27 cellular contexts compared by ENCODE assay signal in the genomic region with DNA sequence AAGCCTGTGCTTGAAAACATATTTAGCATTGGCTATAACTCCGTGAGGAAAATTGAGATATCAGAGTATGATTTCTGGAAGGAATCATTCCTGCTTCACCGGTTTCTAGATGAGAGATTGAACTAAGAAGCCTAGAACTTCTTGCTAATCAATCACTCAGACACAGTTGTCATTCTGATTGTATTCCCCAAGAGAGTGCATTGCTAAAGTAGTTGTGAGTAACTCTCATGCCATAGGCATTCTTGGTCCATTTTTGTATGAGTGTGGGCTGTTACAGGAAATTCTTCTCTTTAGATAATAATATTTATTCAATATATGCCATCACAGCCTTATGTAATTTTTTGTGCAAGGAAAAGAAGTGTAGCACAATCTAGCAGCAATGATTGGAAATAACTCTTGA.
"Had no signal": no experiment of that assay in that cellular context is flagged by ENCODE, and none has a peak within 500 bp of the region (broad histone marks: within the 10 kb centered on the region; RNA-seq: fewer than 3 reads in every experiment).

No MANE protein-coding gene starts in this region.

- H3K4me1 Mint-ChIP-seq: activated naive CD4-positive, alpha-beta T cell treated with anti-CD3 and anti-CD28 coated beads, Interleukin-2, amount 10 ng/mL, durations not matched to agents 7 days and 5 days; activated naive CD8-positive, alpha-beta T cell treated with anti-CD3 and anti-CD28 coated beads, Interleukin-2, amount 50 U/mL, for 24 hours; naive B cell; stimulated activated effector memory CD8-positive, alpha-beta T cell treated with anti-CD3 and anti-CD28 coated beads, Interleukin-12 subunit alpha, Interleukin-12 subunit beta, amount 100 ng/mL, for 72 hours had no signal

- H3K27me3 Mint-ChIP-seq: activated naive CD4-positive, alpha-beta T cell treated with anti-CD3 and anti-CD28 coated beads, Interleukin-2, amount 10 ng/mL, durations not matched to agents 7 days and 5 days; activated naive CD8-positive, alpha-beta T cell treated with anti-CD3 and anti-CD28 coated beads, Interleukin-2, amount 50 U/mL, for 24 hours; dendritic cell treated with granulocyte-macrophage colony-stimulating factor and Interleukin-4, amounts not matched to agents 40 ng/mL and 50 ng/mL, for 4 days; naive B cell had no signal

- H3K27ac Mint-ChIP-seq: activated naive CD4-positive, alpha-beta T cell treated with anti-CD3 and anti-CD28 coated beads, Interleukin-2, amount 10 ng/mL, durations not matched to agents 7 days and 5 days; activated naive CD8-positive, alpha-beta T cell treated with anti-CD3 and anti-CD28 coated beads, Interleukin-2, amount 50 U/mL, for 24 hours; dendritic cell treated with granulocyte-macrophage colony-stimulating factor and Interleukin-4, amounts not matched to agents 40 ng/mL and 50 ng/mL, for 4 days; naive B cell; neural progenitor cell; stimulated activated effector memory CD8-positive, alpha-beta T cell treated with anti-CD3 and anti-CD28 coated beads, Interleukin-12 subunit alpha, Interleukin-12 subunit beta, amount 100 ng/mL, for 72 hours had no signal

- DNase-seq: activated CD4-positive, alpha-beta T cell treated with anti-CD3 and anti-CD28 coated beads, Interleukin-2, amount 50 U/mL, for 1 hour; activated CD4-positive, CD25-positive, alpha-beta regulatory T cell treated with anti-CD3 and anti-CD28 coated beads, Interleukin-2, amount 50 U/mL, for 72 hours; activated CD8-positive, alpha-beta memory T cell treated with anti-CD3 and anti-CD28 coated beads, Interleukin-2, amount 50 U/mL, for 48 hours; activated effector memory CD4-positive, alpha-beta T cell treated with Interleukin-2 at 50 U/mL for 16 hours; activated naive CD4-positive, alpha-beta T cell treated with anti-CD3 and anti-CD28 coated beads, Interleukin-2, amount 10 ng/mL, durations not matched to agents 7 days and 5 days; activated naive CD8-positive, alpha-beta T cell treated with anti-CD3 and anti-CD28 coated beads, Interleukin-2, amount 50 U/mL, for 24 hours; activated T-cell treated with anti-CD3 and anti-CD28 coated beads, Interleukin-2, amount 50 U/mL, for 48 hours; effector memory CD4-positive, alpha-beta T cell; foreskin fibroblast; glutamatergic neuron; hippocampal formation; left lung; mucosa of descending colon; naive B cell; psoas muscle; right cardiac atrium; small intestine; stimulated activated CD4-positive, alpha-beta T cell treated with anti-CD3 and anti-CD28 coated beads, Interleukin-4, amount 100 ng/mL, for 24 hours; stomach had no signal

- H3K4me3 Mint-ChIP-seq: activated naive CD4-positive, alpha-beta T cell treated with anti-CD3 and anti-CD28 coated beads, Interleukin-2, amount 10 ng/mL, durations not matched to agents 7 days and 5 days; activated naive CD8-positive, alpha-beta T cell treated with anti-CD3 and anti-CD28 coated beads, Interleukin-2, amount 50 U/mL, for 24 hours; dendritic cell treated with granulocyte-macrophage colony-stimulating factor and Interleukin-4, amounts not matched to agents 40 ng/mL and 50 ng/mL, for 4 days; naive B cell; neural progenitor cell; stimulated activated effector memory CD8-positive, alpha-beta T cell treated with anti-CD3 and anti-CD28 coated beads, Interleukin-12 subunit alpha, Interleukin-12 subunit beta, amount 100 ng/mL, for 72 hours had no signal

- H3K36me3 ChIP-seq: ascending aorta, cardiac muscle cell, left lung, neural progenitor cell, stomach had no signal

- H3K36me3 Mint-ChIP-seq: activated naive CD4-positive, alpha-beta T cell treated with anti-CD3 and anti-CD28 coated beads, Interleukin-2, amount 10 ng/mL, durations not matched to agents 7 days and 5 days; naive B cell; neural progenitor cell; stimulated activated effector memory CD8-positive, alpha-beta T cell treated with anti-CD3 and anti-CD28 coated beads, Interleukin-12 subunit alpha, Interleukin-12 subunit beta, amount 100 ng/mL, for 72 hours had no signal

- H3K4me2 ChIP-seq: neural progenitor cell had no signal

- H3K4me3 ChIP-seq: ascending aorta, cardiac muscle cell, left lung, mucosa of descending colon, neural progenitor cell, psoas muscle, stomach had no signal

- H3K4me1 ChIP-seq: ascending aorta, left lung, psoas muscle, stomach had no signal

- H2AFZ ChIP-seq: neural progenitor cell had no signal

- H3K9me3 ChIP-seq: ascending aorta had no signal

- H3K27ac ChIP-seq: ascending aorta, cardiac muscle cell, left lung, neural progenitor cell, psoas muscle, stomach, VCaP had no signal

- ATAC-seq: activated naive CD8-positive, alpha-beta T cell treated with anti-CD3 and anti-CD28 coated beads, Interleukin-2, amount 50 U/mL, for 24 hours; left lung; mucosa of descending colon; psoas muscle; right cardiac atrium; stimulated activated effector memory CD8-positive, alpha-beta T cell treated with anti-CD3 and anti-CD28 coated beads, Interleukin-12 subunit alpha, Interleukin-12 subunit beta, amount 100 ng/mL, for 72 hours had no signal

- FAIRE-seq: endothelial cell of umbilical vein, keratinocyte, small intestine had no signal

- H3K27me3 ChIP-seq: ascending aorta, cardiac muscle cell, left lung, neural progenitor cell, stomach had no signal

- H3K9ac ChIP-seq: neural progenitor cell had no signal
